Comparison of ENCODE assay signal across 10 cellular contexts in the genomic region with DNA sequence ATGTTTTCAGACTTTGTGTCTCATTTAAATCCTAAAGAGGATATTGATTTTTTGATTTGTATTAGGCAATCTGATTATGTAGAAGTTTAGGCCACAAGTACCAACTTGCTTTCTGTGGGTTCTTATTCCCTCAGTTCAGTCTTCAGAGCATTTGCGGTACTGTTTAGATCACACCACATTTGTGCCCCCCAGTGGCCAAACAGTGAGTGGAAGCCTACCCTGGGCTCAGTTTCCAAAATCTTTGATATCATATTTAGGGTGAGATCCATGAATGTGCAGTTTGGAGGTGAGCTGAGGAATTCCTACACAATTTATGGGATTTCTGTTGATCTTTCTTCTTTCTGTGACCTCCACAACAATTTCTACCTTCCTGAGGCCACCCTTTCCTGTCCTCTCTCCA.
A peak's percentile ranks its signal among the peaks of the same experiment; 100 is the strongest.
DNase-seq lines count a peak whose midpoint lies in the region; ATAC-seq, FAIRE-seq and TF ChIP-seq lines count a peak whose summit lies in the region.
"Had no signal": no experiment of that assay in that cellular context is flagged by ENCODE, and none has a peak within 500 bp of the region (broad histone marks: within the 10 kb centered on the region; RNA-seq: fewer than 3 reads in every experiment).

No MANE protein-coding gene starts in this region.

- H3K27ac ChIP-seq in 22Rv1 (no peak overlapping the region), mammary epithelial cell (ENCODE audit: insufficient read depth, low read depth, low read length) (no peak overlapping the region)

- TF ChIP-seq POLR2A in GM12891 (IDR thresholded peaks at IDR 0.05; ENCODE audit: low read depth, low read length) = no peak

- H3K36me3 ChIP-seq in mammary epithelial cell (ENCODE audit: insufficient read depth, low read length) = no peaks in the 10 kb centered on the region

- H4K20me1 ChIP-seq in mammary epithelial cell (ENCODE audit: insufficient read depth, low read length) = no peaks in the 10 kb centered on the region

- H3K9ac ChIP-seq in mammary epithelial cell (ENCODE audit: insufficient read depth, low read length) = no peak overlapping the region

- ATAC-seq in HG03439 (IDR thresholded peaks at IDR 0.05; ENCODE audit: unreplicated experiment) = peak; percentile 57

- 100% methylated on average over 1 of the region's 1 CpG for WGBS in mammary epithelial cell (ENCODE audit: low coverage, missing lambda C conversion rate)

- TF ChIP-seq CTCF in 22Rv1 (IDR thresholded peaks at IDR 0.05) (peak; percentile 72), mammary epithelial cell (conservative IDR thresholded peaks at IDR 0.05 in 1 of 2, IDR thresholded peaks at IDR 0.05 in 1 of 2; ENCODE audit: extremely low read depth in 1 of 2, insufficient read depth in 1 of 2, low read depth in 1 of 2, low read length in 2 of 2) (peak; percentile 22 to 42)

- no peak overlapping the region for H3K4me3 ChIP-seq in mammary epithelial cell (replicated peaks in 1 of 3; ENCODE audit: insufficient read depth in 1 of 3, low read depth in 2 of 3, low read length in 3 of 3)

- DNase-seq in GM12891 (ENCODE audit: insufficient read length, low spot score) = peak; percentile 2
- no peak for DNase-seq in mammary epithelial cell
- no peak for DNase-seq in epidermal melanocyte (ENCODE audit: insufficient read length, low spot score)
- DNase-seq in GM19238 (ENCODE audit: insufficient read length, low spot score) = no peak
- no peak for DNase-seq in stimulated activated CD4-positive, alpha-beta T cell treated with anti-CD3 and anti-CD28 coated beads, Interleukin-4, amount 100 ng/mL, for 4 hours
- no peak for DNase-seq in activated CD4-positive, CD25-positive, alpha-beta regulatory T cell (lab: John Stamatoyannopoulos, UW)
- DNase-seq: effector CD4-positive, alpha-beta T cell had no signal

- no peaks in the 10 kb centered on the region for H3K27me3 ChIP-seq in mammary epithelial cell (ENCODE audit: insufficient read depth, low read length)

- H3K9me3 ChIP-seq in mammary epithelial cell (replicated peaks; ENCODE audit: insufficient read depth, low read length) = no peaks in the 10 kb centered on the region

- CTCF ChIA-PET in mammary epithelial cell (lab: Charles Lee; ENCODE audit: low non-redundant PET) = no interaction called here

- no TSS peak for BruUV-seq in mammary epithelial cell (replicated peaks; lab: Mats Ljungman, UMichigan)

- dilution Hi-C loops in mammary epithelial cell (cut with HindIII; ENCODE audit: low sequenced_read_pairs) = no loop called here

- FAIRE-seq in GM12891 (lab: Jason Lieb, UNC) = no peak
- FAIRE-seq: HTR-8/SVneo had no signal

- no peaks in the 10 kb centered on the region for H3K79me2 ChIP-seq in mammary epithelial cell (ENCODE audit: insufficient read depth, low read length)

- no peaks in the 10 kb centered on the region for H3K4me1 ChIP-seq in mammary epithelial cell (ENCODE audit: insufficient read depth, low read length)

- no peak overlapping the region for H2AFZ ChIP-seq in mammary epithelial cell (ENCODE audit: low read depth, low read length)

- in situ Hi-C loops in mammary epithelial cell (cut with MboI; ENCODE audit: low sequenced_read_pairs in 2 of 2) = no loop called here

- intact Hi-C loops in mammary epithelial cell (cut with micrococcal nuclease) = loop anchor here (5.0 kb wide), 1 partner anchor 491 kb away; no protein-coding TSS in a partner anchor

- H3K4me2 ChIP-seq in mammary epithelial cell (ENCODE audit: insufficient read depth, low read depth, low read length) = no peak overlapping the region

TF ChIP-seq in GM12891, 5 proteins besides CTCF, POLR2A, EP300 and RAD21:
- no peak for TF ChIP-seq SPI1 (IDR thresholded peaks at IDR 0.05; ENCODE audit: low read depth, low read length)
TF ChIP-seq in GM12891: peak in this region for 0.
